8 cellular contexts compared by ENCODE assay signal in the genomic region with DNA sequence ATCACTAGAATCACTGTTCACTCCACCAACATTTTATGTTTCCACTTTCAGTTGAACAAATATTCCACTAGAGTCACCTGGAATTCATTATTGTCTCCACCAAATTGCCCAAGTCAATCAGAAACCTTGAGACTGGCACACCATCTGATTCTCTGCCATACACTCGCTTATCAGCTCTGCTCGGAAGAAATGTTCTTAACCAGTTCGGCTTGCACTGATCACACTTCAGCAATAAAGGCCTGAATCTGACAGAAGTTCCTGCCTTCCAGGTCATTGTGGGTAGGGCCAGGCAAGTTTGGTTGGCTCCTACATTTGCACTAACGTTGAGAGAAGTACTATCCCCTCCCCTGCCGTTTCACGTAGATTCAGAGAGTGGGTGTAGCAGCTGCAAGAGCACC. TPM values are rescaled to one million over a fixed set of nuclear protein-coding genes. Genes with fewer than 3 reads are reported as not detected.
DNase-seq lines count a peak whose midpoint lies in the region; ATAC-seq, FAIRE-seq and TF ChIP-seq lines count a peak whose summit lies in the region.

No MANE protein-coding gene starts in this region.

- CTCF ChIA-PET in Panc1 (lab: Charles Lee), result no interaction called here

- DNase-seq in GM06990 (ENCODE audit: extremely low read depth, insufficient read length), result no peak
- no peak for DNase-seq in Panc1 (ENCODE audit: low read depth, low spot score)
- no peak for DNase-seq in progenitor cell of endocrine pancreas (ENCODE audit: low spot score, unreplicated experiment)
- no peak for DNase-seq in HTR-8/SVneo (ENCODE audit: insufficient read length, low spot score)
- DNase-seq in activated effector memory CD4-positive, alpha-beta T cell treated with Interleukin-2 at 50 U/mL for 16 hours, result no peak

- intact Hi-C loops in Panc1 (cut with micrococcal nuclease; ENCODE audit: unreplicated experiment), result no loop called here

- peaks cover 63% of the 10 kb centered on the region for H3K4me1 Mint-ChIP-seq in progenitor cell of endocrine pancreas (ENCODE audit: low read depth)

- H3K9me3 ChIP-seq in Panc1 (ENCODE audit: control insufficient read depth, insufficient read depth, low read depth, low read length), result no peaks in the 10 kb centered on the region
- no peaks in the 10 kb centered on the region for H3K9me3 ChIP-seq in esophagus (ENCODE audit: control insufficient read depth in 2 of 2, insufficient read depth in 1 of 2, low read depth in 1 of 2, low read length in 1 of 2)

- 0 to 2% methylated on average over 6 of the region's 6 CpGs for WGBS in esophagus, 2 donors

- H3K27ac Mint-ChIP-seq in progenitor cell of endocrine pancreas, result peak overlapping the region; percentile 100

- peaks cover 40% of the 10 kb centered on the region for H3K4me1 ChIP-seq in Panc1 (ENCODE audit: control insufficient read depth, insufficient read depth, low read length)
- H3K4me1 ChIP-seq in esophagus (ENCODE audit: control insufficient read depth in 2 of 2, insufficient read depth in 2 of 2, low read length in 1 of 2), result peaks cover 6 to 7% of the 10 kb centered on the region in 2 donors

- no peaks in the 10 kb centered on the region for H3K27me3 Mint-ChIP-seq in progenitor cell of endocrine pancreas

- H3K27me3 ChIP-seq in GM06990 (replicated peaks; ENCODE audit: control insufficient read depth, insufficient read depth, low read length) (no peaks in the 10 kb centered on the region), Panc1 (ENCODE audit: control insufficient read depth, insufficient read depth, low read length) (no peaks in the 10 kb centered on the region), esophagus (ENCODE audit: control insufficient read depth in 1 of 2, insufficient read depth in 2 of 2, low read length in 2 of 2) (no peaks in the 10 kb centered on the region)

- peaks cover 5% of the 10 kb centered on the region; the same call in 1 of the 2 replicates for H3K36me3 ChIP-seq in GM06990 (ENCODE audit: control insufficient read depth, insufficient read depth, low read length)
- H3K36me3 ChIP-seq in Panc1 (ENCODE audit: control insufficient read depth, insufficient read depth, low read length), result peaks cover 17% of the 10 kb centered on the region
- no peaks in the 10 kb centered on the region for H3K36me3 ChIP-seq in esophagus (ENCODE audit: control insufficient read depth in 2 of 2, insufficient read depth in 2 of 2, low read length in 1 of 2)

- BruUV-seq in Panc1 (replicated peaks; lab: Mats Ljungman, UMichigan), result no TSS peak

- TF ChIP-seq CTCF in GM06990 (IDR thresholded peaks at IDR 0.05; ENCODE audit: insufficient read depth, low read length, poor library complexity, severe bottlenecking), result no peak
- no peak for TF ChIP-seq CTCF in Panc1 (IDR thresholded peaks at IDR 0.05)
- TF ChIP-seq CTCF in progenitor cell of endocrine pancreas (IDR thresholded peaks at IDR 0.05; ENCODE audit: unreplicated experiment), result no peak

- POLR2A ChIA-PET in Panc1 (lab: Charles Lee), result interaction anchor here (0.5 kb wide), 1 partner anchor 8 kb away, joined by 3 read pairs; no protein-coding TSS in a partner anchor

- in situ Hi-C loops in Panc1 (cut with HindIII; ENCODE audit: low pct_unique_long_range_greater_than_20kb, low sequenced_read_pairs), result no loop called here

- H3K4me3 ChIP-seq in GM06990 (replicated peaks; ENCODE audit: low read depth, low read length), result peak overlapping the region; percentile 100
- H3K4me3 ChIP-seq in Panc1 (ENCODE audit: low read depth in 2 of 2, low read length in 2 of 2), result peak overlapping the region; percentile 86 to 92
- H3K4me3 ChIP-seq in esophagus (ENCODE audit: low read depth in 1 of 2, low read length in 2 of 2), result peak overlapping the region; percentile 96 to 99

- H3K9me3 Mint-ChIP-seq in progenitor cell of endocrine pancreas (ENCODE audit: low read depth), result no peaks in the 10 kb centered on the region

- peak overlapping the region; percentile 93 for H3K27ac ChIP-seq in Panc1 (ENCODE audit: low read length)
- H3K27ac ChIP-seq in esophagus (ENCODE audit: low read depth in 2 of 2, low read length in 1 of 2), result peak overlapping the region; percentile 99

- H3K4me3 Mint-ChIP-seq in progenitor cell of endocrine pancreas (ENCODE audit: low read depth), result peak overlapping the region; percentile 100

- H3K36me3 Mint-ChIP-seq in progenitor cell of endocrine pancreas (ENCODE audit: insufficient read depth), result no peaks in the 10 kb centered on the region

- FAIRE-seq in HTR-8/SVneo (lab: Jason Lieb, UNC), result no peak

- ATAC-seq in Panc1 (no peak), GM21825 (IDR thresholded peaks at IDR 0.05; ENCODE audit: unreplicated experiment) (no peak), HG03571 (IDR thresholded peaks at IDR 0.05; ENCODE audit: unreplicated experiment) (no peak)

RNA-seq across cellular contexts. Expression of a gene that starts 10.0 kb away (rescaled TPM):
- total RNA-seq in Panc1 (2021; ENCODE audit: unreplicated experiment), result 545 TPM
- 765 TPM for polyA plus RNA-seq in Panc1 (2012; ENCODE audit: insufficient read length)
- polyA plus RNA-seq in esophagus, result 100 to 1,000 TPM in 1 of 2 donors, 10 to 100 TPM in 1; 88.1 to 178 TPM
- total RNA-seq in progenitor cell of endocrine pancreas, result 298 and 304 TPM in 2 replicates

RNA-seq across cellular contexts. Expression of a gene that starts 24.2 kb away (rescaled TPM):
- total RNA-seq in Panc1 (2021; ENCODE audit: unreplicated experiment) (not detected), progenitor cell of endocrine pancreas (not detected in 2 replicates)
- polyA plus RNA-seq in Panc1 (2012; ENCODE audit: insufficient read length), result not detected
- not detected for polyA plus RNA-seq in esophagus

RNA-seq across cellular contexts. Expression of a gene that starts 27.1 kb away (rescaled TPM):
- total RNA-seq in Panc1 (2021; ENCODE audit: unreplicated experiment) (0.05 TPM), progenitor cell of endocrine pancreas (0.05 and 0.07 TPM in 2 replicates)
- polyA plus RNA-seq in Panc1 (2012; ENCODE audit: insufficient read length), result not detected
- under 1 TPM in 1 of 2 donors, not detected in 1; 0.02 TPM for polyA plus RNA-seq in esophagus

RNA-seq across cellular contexts. Expression of a gene that starts 38.8 kb away (rescaled TPM):
- total RNA-seq in Panc1 (2021; ENCODE audit: unreplicated experiment) (227 TPM), progenitor cell of endocrine pancreas (263 and 268 TPM in 2 replicates)
- 149 TPM for polyA plus RNA-seq in Panc1 (2012; ENCODE audit: insufficient read length)
- polyA plus RNA-seq in esophagus, result 10 to 100 TPM; 50.9 to 52.7 TPM
